Comparison of ENCODE assay signal across 9 cellular contexts in genomic region chr3:71542548-71543370, GRCh38. TPM values are rescaled to one million over a fixed set of nuclear protein-coding genes. Genes with fewer than 3 reads are reported as not detected.
DNase-seq lines count a peak whose midpoint lies in the region; ATAC-seq, FAIRE-seq and TF ChIP-seq lines count a peak whose summit lies in the region.
"Had no signal": no experiment of that assay in that cellular context is flagged by ENCODE, and none has a peak within 500 bp of the region (broad histone marks: within the 10 kb centered on the region; RNA-seq: fewer than 3 reads in every experiment).

No MANE protein-coding gene starts in this region.

- peak; percentile 97 for FAIRE-seq in astrocyte (lab: Jason Lieb, UNC)
- FAIRE-seq: islet of Langerhans had no signal

- ATAC-seq in GM21529 (IDR thresholded peaks at IDR 0.05; ENCODE audit: unreplicated experiment): peak; percentile 75
- ATAC-seq in right cardiac atrium: peak; percentile 98 to 99
- no peak for ATAC-seq in HG02623 (IDR thresholded peaks at IDR 0.05; ENCODE audit: unreplicated experiment)

- no peaks in the 10 kb centered on the region for H3K27me3 ChIP-seq in BJ (ENCODE audit: control insufficient read depth, insufficient read depth, low read length)
- H3K27me3 ChIP-seq in astrocyte (ENCODE audit: insufficient read depth, low read length): no peaks in the 10 kb centered on the region
- no peaks in the 10 kb centered on the region for H3K27me3 ChIP-seq in right cardiac atrium (ENCODE audit: control insufficient read depth, insufficient read depth)

- peaks cover 50% of the 10 kb centered on the region for H3K4me1 Mint-ChIP-seq in astrocyte (ENCODE audit: low read depth, unreplicated experiment)

- H3K4me1 ChIP-seq in astrocyte (ENCODE audit: insufficient read depth, low read length) (peaks cover 37% of the 10 kb centered on the region), right cardiac atrium (ENCODE audit: control insufficient read depth, insufficient read depth, low read length) (peaks cover 7% of the 10 kb centered on the region)

- POLR2A ChIA-PET in BJ (lab: Charles Lee): no interaction called here

- TF ChIP-seq CTCF in BJ (IDR thresholded peaks at IDR 0.05; ENCODE audit: insufficient read depth, low read depth, low read length): no peak
- no peak for TF ChIP-seq CTCF in astrocyte (IDR thresholded peaks at IDR 0.05; ENCODE audit: insufficient read depth, low read depth, low read length)

- peak overlapping the region; percentile 71 for H3K4me2 ChIP-seq in astrocyte (ENCODE audit: low read length)

- H3K9me3 ChIP-seq in astrocyte (ENCODE audit: insufficient read depth, low read depth, low read length) (no peaks in the 10 kb centered on the region), right cardiac atrium (ENCODE audit: control insufficient read depth, low read length) (no peaks in the 10 kb centered on the region)

- peak overlapping the region; percentile 16; the same call in 1 of the 2 replicates for H3K4me3 ChIP-seq in BJ (ENCODE audit: low read depth, low read length)
- H3K4me3 ChIP-seq in astrocyte (ENCODE audit: insufficient read depth, low read depth, low read length): peak overlapping the region; percentile 3
- peak overlapping the region; percentile 17 for H3K4me3 ChIP-seq in right cardiac atrium (ENCODE audit: low read length)
- H3K4me3 ChIP-seq in skin epidermis: peak overlapping the region in 3 of 7 experiments; percentile 2 to 7 (median 3)

- peak overlapping the region; percentile 16 for H2AFZ ChIP-seq in astrocyte (ENCODE audit: low read depth, low read length)

- CTCF ChIA-PET in BJ (lab: Yijun Ruan, JAX): interaction anchor here (0.7 to 1.2 kb wide), 3 partner anchors 98 to 146 kb away, joined by 3 read pairs; no protein-coding TSS in a partner anchor

- H3K4me3 Mint-ChIP-seq in astrocyte (ENCODE audit: unreplicated experiment): peak overlapping the region; percentile 29

- H3K79me2 ChIP-seq in astrocyte (ENCODE audit: insufficient read depth, low read length): peaks cover 74% of the 10 kb centered on the region

- H3K27ac ChIP-seq in astrocyte (ENCODE audit: low read depth, low read length) (peak overlapping the region; percentile 60), right cardiac atrium (ENCODE audit: low read length) (peak overlapping the region; percentile 69), skin epidermis (peak overlapping the region in 12 of 21 experiments; percentile 17 to 67 (median 38))

- intact Hi-C loops in right cardiac atrium (cut with DNase I): no loop called here

- H3K9ac ChIP-seq in astrocyte (ENCODE audit: low read length): peak overlapping the region; percentile 48

- H3K27me3 Mint-ChIP-seq in astrocyte (ENCODE audit: low read depth, unreplicated experiment): no peaks in the 10 kb centered on the region

- no peaks in the 10 kb centered on the region; the same call in 1 of the 2 replicates for H3K36me3 ChIP-seq in BJ (ENCODE audit: control insufficient read depth, insufficient read depth, low read length)
- peaks cover 5% of the 10 kb centered on the region for H3K36me3 ChIP-seq in astrocyte (ENCODE audit: insufficient read depth, low read length)

- DNase-seq in BJ (ENCODE audit: low read depth) (peak; percentile 96), NAMALWA (ENCODE audit: low spot score) (peak; percentile 84), astrocyte (ENCODE audit: low read depth) (peak; percentile 94), right cardiac atrium (peak; percentile 83 to 92 (median 91)), cortex of kidney (lab: John Stamatoyannopoulos, UW) (no peak)

- WGBS in right cardiac atrium: 21% methylated on average over 22 of the region's 22 CpGs

- H4K20me1 ChIP-seq in astrocyte (ENCODE audit: insufficient read depth, low read length): peaks cover 6% of the 10 kb centered on the region

- peak overlapping the region; percentile 97 for H3K27ac Mint-ChIP-seq in astrocyte (ENCODE audit: unreplicated experiment)

- no peaks in the 10 kb centered on the region for H3K9me3 Mint-ChIP-seq in astrocyte (ENCODE audit: unreplicated experiment)

- peaks cover 8% of the 10 kb centered on the region for H3K36me3 Mint-ChIP-seq in astrocyte (ENCODE audit: low read depth, unreplicated experiment)

RNA-seq across cellular contexts. Expression of gene FOXP1, which starts 40.8 kb away (rescaled TPM):
- polyA plus RNA-seq in BJ (2011; rRNA removed) (32.3 and 37.0 TPM in 2 replicates), right cardiac atrium (13.6 TPM)
- polyA minus RNA-seq in BJ (2011; rRNA and poly(A)+ RNA removed): 101 and 120 TPM in 2 replicates
- total RNA-seq in astrocyte (107 and 124 TPM in 2 replicates), right cardiac atrium (10 to 100 TPM; 57.4 to 63.4 (median 58.6) TPM)
